ENCODE assay signal across 13 cellular contexts in the genomic region with DNA sequence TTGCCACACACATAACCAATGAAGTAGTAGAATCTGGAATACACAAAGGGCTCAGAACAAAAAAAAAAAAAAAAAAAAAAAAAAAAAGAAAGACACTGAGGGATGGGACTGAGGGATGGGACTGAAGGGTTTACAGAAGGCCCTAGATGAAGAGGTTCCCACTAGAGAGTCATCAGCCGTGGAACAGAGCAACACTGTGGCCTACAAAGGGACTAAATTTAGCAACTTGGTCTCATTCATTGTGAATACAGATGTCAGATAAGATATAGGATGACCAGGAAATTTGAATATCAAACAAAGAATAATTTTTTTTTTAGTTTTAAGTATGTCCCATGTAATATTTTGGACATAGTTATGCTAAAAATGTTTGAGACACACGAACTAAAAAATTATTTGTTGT.
DNase-seq lines count a peak whose midpoint lies in the region; ATAC-seq and TF ChIP-seq lines count a peak whose summit lies in the region.
"Had no signal": no experiment of that assay in that cellular context is flagged by ENCODE, and none has a peak within 500 bp of the region (broad histone marks: within the 10 kb centered on the region; RNA-seq: fewer than 3 reads in every experiment).

No MANE protein-coding gene starts in this region.

- intact Hi-C loops in prostate gland (cut with DNase I) = no loop called here
- intact Hi-C loops in right lobe of liver (cut with DNase I) = no loop called here

- H3K4me3 ChIP-seq in BE2C (ENCODE audit: low read depth, low read length) = no peak overlapping the region
- H3K4me3 ChIP-seq in prostate gland = no peak overlapping the region
- no peak overlapping the region for H3K4me3 ChIP-seq in right lobe of liver
- H3K4me3 ChIP-seq: BLaER1, GM12878, HAP-1 had no signal

- H3K27me3 ChIP-seq in BE2C (no peaks in the 10 kb centered on the region; the same call in 1 of the 2 replicates), prostate gland (replicated peaks; ENCODE audit: insufficient read depth) (no peaks in the 10 kb centered on the region), right lobe of liver (no peaks in the 10 kb centered on the region)
- H3K27me3 ChIP-seq: BLaER1 had no signal

- H3K27ac ChIP-seq in prostate gland (no peak overlapping the region), right lobe of liver (no peak overlapping the region)
- H3K27ac ChIP-seq: BLaER1 had no signal

- H3K36me3 ChIP-seq in BE2C = no peaks in the 10 kb centered on the region
- H3K36me3 ChIP-seq in prostate gland = no peaks in the 10 kb centered on the region
- H3K36me3 ChIP-seq in right lobe of liver = no peaks in the 10 kb centered on the region
- H3K36me3 ChIP-seq: BLaER1, HAP-1 had no signal

- peak; percentile 28 to 40 for DNase-seq in NCI-H187 (lab: John Stamatoyannopoulos, UW)
- peak; percentile 47 for DNase-seq in NCI-H345 treated with DMSO at 0.1 percent for 48 hours (lab: John Stamatoyannopoulos, UW; ENCODE audit: unreplicated experiment)
- DNase-seq in erythroblast (lab: John Stamatoyannopoulos, UW) = peak; percentile 63 to 71
- no peak for DNase-seq in BE2C
- DNase-seq in prostate gland (ENCODE audit: low spot score) = no peak
- no peak for DNase-seq in right lobe of liver
- DNase-seq: ACHN; CD4-positive, alpha-beta memory T cell; DND-41 had no signal

- H3K4me1 ChIP-seq in BE2C (no peaks in the 10 kb centered on the region), prostate gland (replicated peaks) (no peaks in the 10 kb centered on the region), right lobe of liver (no peaks in the 10 kb centered on the region)

- no peak for ATAC-seq in GM21737 (IDR thresholded peaks at IDR 0.05; ENCODE audit: unreplicated experiment)
- ATAC-seq in right lobe of liver = no peak
- ATAC-seq: GM12878 had no signal

- 84% methylated on average over 2 of the region's 2 CpGs for WGBS in prostate gland
- WGBS in right lobe of liver (ENCODE audit: insufficient coverage, low coverage, low lambda C conversion rate, missing lambda C conversion rate) = 50% methylated on average over 2 of the region's 2 CpGs

- no peak for TF ChIP-seq CTCF in BE2C (IDR thresholded peaks at IDR 0.05; ENCODE audit: low read depth, low read length)
- TF ChIP-seq CTCF in prostate gland (IDR thresholded peaks at IDR 0.05) = no peak
- TF ChIP-seq CTCF in right lobe of liver (IDR thresholded peaks at IDR 0.05) = no peak

- H3K9me3 ChIP-seq in BE2C = no peaks in the 10 kb centered on the region
- H3K9me3 ChIP-seq in prostate gland = no peaks in the 10 kb centered on the region
- H3K9me3 ChIP-seq in right lobe of liver = no peaks in the 10 kb centered on the region
- H3K9me3 ChIP-seq: HAP-1 had no signal

- TF ChIP-seq POLR2A in erythroblast (IDR thresholded peaks at IDR 0.05; ENCODE audit: low read length) (no peak), prostate gland (IDR thresholded peaks at IDR 0.05) (no peak), right lobe of liver (IDR thresholded peaks at IDR 0.05) (no peak)

Comparison
In these comparisons a context has a peak if more than half of its experiments do, and no peak if none do; other contexts are left out.
1. DNase-seq: peak in NCI-H187 (2 of 2), NCI-H345 treated with DMSO at 0.1 percent for 48 hours (single experiment) and erythroblast (2 of 2); none in BE2C (single experiment), prostate gland (single experiment) and right lobe of liver (0 of 3).